Comparison of ENCODE assay signal across 4 cellular contexts in the genomic region with DNA sequence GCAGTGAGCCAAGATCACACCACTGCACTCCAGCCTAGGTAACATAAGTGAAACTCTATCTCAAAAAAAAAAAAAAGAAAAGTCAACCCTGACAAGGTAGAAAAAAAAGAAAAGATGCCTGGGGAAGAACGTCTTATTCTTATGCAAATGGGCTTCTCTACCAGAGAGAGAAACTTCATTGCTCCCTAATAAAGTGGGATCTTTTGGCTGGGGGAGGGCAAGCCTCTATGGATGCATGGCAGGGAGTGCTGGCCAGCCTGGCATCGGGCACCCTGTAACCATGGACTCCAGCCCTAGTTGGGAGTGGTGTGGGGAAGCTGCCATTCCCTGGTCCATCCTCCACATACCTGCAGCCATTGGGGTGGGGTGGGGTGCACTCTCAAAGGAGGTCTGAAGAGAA. TPM values are rescaled to one million over a fixed set of nuclear protein-coding genes. Genes with fewer than 3 reads are reported as not detected.
"Had no signal": no experiment of that assay in that cellular context is flagged by ENCODE, and none has a peak within 500 bp of the region (broad histone marks: within the 10 kb centered on the region; RNA-seq: fewer than 3 reads in every experiment).

No MANE protein-coding gene starts in this region.

- DNase-seq: GDM1, GF-D8 had no signal

- H3K4me3 ChIP-seq: GM12878 had no signal

- ATAC-seq: GM12878 had no signal

RNA-seq across cellular contexts. Expression of a gene that starts 30.7 kb away (rescaled TPM):
- total RNA-seq: G401, GM12878 had no signal
- polyA plus RNA-seq: GM12878 had no signal
